ENCODE assay signal across 18 cellular contexts in the genomic region with DNA sequence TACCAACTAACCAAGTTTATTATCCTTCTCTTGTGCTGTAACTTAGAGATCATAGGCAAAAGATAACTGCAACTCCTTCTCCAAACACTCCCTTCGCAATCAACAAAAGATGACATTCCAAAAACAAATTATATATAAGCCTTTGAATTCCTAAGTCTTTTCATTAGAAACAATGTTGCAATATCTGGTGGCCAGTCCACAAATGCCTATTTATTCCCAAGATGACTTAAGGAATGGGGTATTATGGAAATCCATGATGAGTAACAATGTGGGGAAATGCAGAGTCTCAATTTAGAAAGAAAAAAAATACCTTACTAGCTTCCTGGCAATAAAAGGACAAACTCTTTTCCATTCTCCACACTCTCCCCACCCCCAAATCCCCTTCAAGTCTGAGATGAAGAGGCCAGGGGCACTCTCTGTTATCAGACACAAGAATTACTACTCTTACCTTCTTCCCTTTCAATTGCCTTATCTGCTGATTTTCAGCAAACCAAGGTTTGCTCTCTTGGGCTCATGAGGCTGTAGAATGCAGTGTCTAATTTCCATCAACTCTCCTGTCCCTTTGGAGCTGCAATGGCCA. TPM values are rescaled to one million over a fixed set of nuclear protein-coding genes. Genes with fewer than 3 reads are reported as not detected.
DNase-seq lines count a peak whose midpoint lies in the region; ATAC-seq, FAIRE-seq and TF ChIP-seq lines count a peak whose summit lies in the region.
"Had no signal": no experiment of that assay in that cellular context is flagged by ENCODE, and none has a peak within 500 bp of the region (broad histone marks: within the 10 kb centered on the region; RNA-seq: fewer than 3 reads in every experiment).

No MANE protein-coding gene starts in this region.

- peaks cover 3% of the 10 kb centered on the region for H3K79me2 ChIP-seq in astrocyte (ENCODE audit: insufficient read depth, low read length)

- no peaks in the 10 kb centered on the region for H3K27me3 Mint-ChIP-seq in astrocyte (ENCODE audit: low read depth, unreplicated experiment)
- H3K27me3 Mint-ChIP-seq in CD4-positive, alpha-beta memory T cell: no peaks in the 10 kb centered on the region
- H3K27me3 Mint-ChIP-seq: activated CD8-positive, alpha-beta T cell treated with anti-CD3 and anti-CD28 coated beads for 36 hours; progenitor cell of endocrine pancreas had no signal

- POLR2A ChIA-PET in GM10248 (lab: Yijun Ruan, JAX): no interaction called here
- POLR2A ChIA-PET in CD4-positive, alpha-beta memory T cell (lab: Charles Lee; ENCODE audit: partially characterized antibody): no interaction called here

- no peak overlapping the region for H3K4me3 Mint-ChIP-seq in astrocyte (ENCODE audit: unreplicated experiment)
- H3K4me3 Mint-ChIP-seq in CD4-positive, alpha-beta memory T cell: no peak overlapping the region
- H3K4me3 Mint-ChIP-seq: activated CD8-positive, alpha-beta T cell treated with anti-CD3 and anti-CD28 coated beads for 36 hours; activated T-helper 1 cell treated with anti-CD3 and anti-CD28 coated beads, Interleukin-12 subunit alpha, Interleukin-12 subunit beta, Interleukin-2, Interleukin-4 antibody, amounts not matched to agents 30 ng/mL and 10 ng/mL and 1 ng/mL, durations not matched to agents 14 hours and 24 hours and 36 hours had no signal

- DNase-seq in GM03348 (ENCODE audit: low spot score): peak; percentile 77
- DNase-seq in astrocyte (ENCODE audit: low read depth): peak; percentile 80
- DNase-seq in foreskin fibroblast: peak; percentile 40 to 75
- DNase-seq in thoracic aorta (ENCODE audit: low spot score): no peak
- DNase-seq in GM10248 (ENCODE audit: extremely low spot score): no peak
- no peak for DNase-seq in CD4-positive, alpha-beta memory T cell
- DNase-seq: activated CD8-positive, alpha-beta T cell treated with anti-CD3 and anti-CD28 coated beads for 36 hours; amygdala; dorsolateral prefrontal cortex; GF-D8; kidney glomerular epithelial cell; NCI-H1436; NCI-H2227 treated with DMSO at 0.1 percent for 48 hours; SHP77 treated with DMSO at 0.1 percent for 48 hours had no signal

- H3K4me1 ChIP-seq in astrocyte (ENCODE audit: insufficient read depth, low read length): peaks cover 4% of the 10 kb centered on the region
- H3K4me1 ChIP-seq in thoracic aorta (ENCODE audit: control insufficient read depth in 1 of 2, low read depth in 2 of 2): peaks cover 21 to 33% of the 10 kb centered on the region in 2 donors
- no peaks in the 10 kb centered on the region for H3K4me1 ChIP-seq in CD4-positive, alpha-beta memory T cell (ENCODE audit: insufficient read depth, low read length)

- ATAC-seq in thoracic aorta (ENCODE audit: insufficient number of reproducible peaks, low FRiP score, low read depth) (peak; percentile 49), HG02642 (IDR thresholded peaks at IDR 0.05; ENCODE audit: poor library complexity, unreplicated experiment) (no peak)
- ATAC-seq: activated CD8-positive, alpha-beta T cell treated with anti-CD3 and anti-CD28 coated beads for 36 hours had no signal

- H3K4me2 ChIP-seq in astrocyte (ENCODE audit: low read length): no peak overlapping the region

- TF ChIP-seq CTCF in astrocyte (IDR thresholded peaks at IDR 0.05; ENCODE audit: insufficient read depth, low read depth, low read length) (no peak), foreskin fibroblast (IDR thresholded peaks at IDR 0.05; ENCODE audit: low read depth, low read length) (no peak), thoracic aorta (IDR thresholded peaks at IDR 0.05) (no peak), GM10248 (IDR thresholded peaks at IDR 0.05; ENCODE audit: control extremely low read depth, extremely low read depth, low read depth, missing control alignments) (no peak)

- H3K4me3 ChIP-seq in astrocyte (ENCODE audit: insufficient read depth, low read depth, low read length): no peak overlapping the region
- no peak overlapping the region for H3K4me3 ChIP-seq in foreskin fibroblast (ENCODE audit: low read depth in 1 of 2, low read length in 2 of 2)
- no peak overlapping the region for H3K4me3 ChIP-seq in thoracic aorta
- H3K4me3 ChIP-seq in CD4-positive, alpha-beta memory T cell (ENCODE audit: low read length in 2 of 2): no peak overlapping the region
- H3K4me3 ChIP-seq: dorsolateral prefrontal cortex had no signal

- no peaks in the 10 kb centered on the region for H3K36me3 Mint-ChIP-seq in astrocyte (ENCODE audit: low read depth, unreplicated experiment)
- no peaks in the 10 kb centered on the region for H3K36me3 Mint-ChIP-seq in CD4-positive, alpha-beta memory T cell

- H3K27me3 ChIP-seq in astrocyte (ENCODE audit: insufficient read depth, low read length) (no peaks in the 10 kb centered on the region), thoracic aorta (replicated peaks; ENCODE audit: insufficient read depth) (no peaks in the 10 kb centered on the region)
- H3K27me3 ChIP-seq in CD4-positive, alpha-beta memory T cell (ENCODE audit: insufficient read depth, low read length): no peaks in the 10 kb centered on the region
- H3K27me3 ChIP-seq: dorsolateral prefrontal cortex had no signal

- intact Hi-C loops in CD4-positive, alpha-beta memory T cell (cut with micrococcal nuclease): no loop called here

- CTCF ChIA-PET in GM10248 (lab: Yijun Ruan, JAX): interaction anchor here (0.8 to 1.4 kb wide), 2 partner anchors 9 to 15 kb away, joined by 3 to 5 read pairs; no protein-coding TSS in a partner anchor
- CTCF ChIA-PET in CD4-positive, alpha-beta memory T cell (lab: Charles Lee; ENCODE audit: partially characterized antibody): interaction anchor here (0.9 kb wide), 1 partner anchor 12 kb away, joined by 3 read pairs; no protein-coding TSS in a partner anchor

- no peak overlapping the region for H2AFZ ChIP-seq in astrocyte (ENCODE audit: low read depth, low read length)

- H3K4me1 Mint-ChIP-seq in astrocyte (ENCODE audit: low read depth, unreplicated experiment): peaks cover 11% of the 10 kb centered on the region
- peaks cover 17 to 27% (median 19%) of the 10 kb centered on the region in 4 donors for H3K4me1 Mint-ChIP-seq in CD4-positive, alpha-beta memory T cell

- H3K9ac ChIP-seq in astrocyte (ENCODE audit: low read length): no peak overlapping the region

- no peaks in the 10 kb centered on the region for H3K9me3 ChIP-seq in astrocyte (ENCODE audit: insufficient read depth, low read depth, low read length)
- H3K9me3 ChIP-seq in thoracic aorta: no peaks in the 10 kb centered on the region
- H3K9me3 ChIP-seq in CD4-positive, alpha-beta memory T cell (ENCODE audit: control insufficient read depth in 1 of 2, low read length in 2 of 2): no peaks in the 10 kb centered on the region

- peaks cover 2% of the 10 kb centered on the region for H3K9me3 Mint-ChIP-seq in astrocyte (ENCODE audit: unreplicated experiment)
- H3K9me3 Mint-ChIP-seq in CD4-positive, alpha-beta memory T cell: no peaks in the 10 kb centered on the region
- H3K9me3 Mint-ChIP-seq: activated CD8-positive, alpha-beta T cell treated with anti-CD3 and anti-CD28 coated beads for 36 hours; activated T-helper 1 cell treated with anti-CD3 and anti-CD28 coated beads, Interleukin-12 subunit alpha, Interleukin-12 subunit beta, Interleukin-2, Interleukin-4 antibody, amounts not matched to agents 30 ng/mL and 10 ng/mL and 1 ng/mL, durations not matched to agents 14 hours and 24 hours and 36 hours had no signal

- H3K27ac ChIP-seq in astrocyte (ENCODE audit: low read depth, low read length) (no peak overlapping the region), thoracic aorta (no peak overlapping the region)
- H3K27ac ChIP-seq in CD4-positive, alpha-beta memory T cell (ENCODE audit: low read depth, low read length): no peak overlapping the region

- H3K27ac Mint-ChIP-seq in astrocyte (ENCODE audit: unreplicated experiment): no peak overlapping the region
- no peak overlapping the region for H3K27ac Mint-ChIP-seq in CD4-positive, alpha-beta memory T cell
- H3K27ac Mint-ChIP-seq: activated CD8-positive, alpha-beta T cell treated with anti-CD3 and anti-CD28 coated beads for 36 hours; activated T-helper 1 cell treated with anti-CD3 and anti-CD28 coated beads, Interleukin-12 subunit alpha, Interleukin-12 subunit beta, Interleukin-2, Interleukin-4 antibody, amounts not matched to agents 30 ng/mL and 10 ng/mL and 1 ng/mL, durations not matched to agents 14 hours and 24 hours and 36 hours; progenitor cell of endocrine pancreas had no signal

- FAIRE-seq in astrocyte (lab: Jason Lieb, UNC): no peak
- FAIRE-seq: GM18507 had no signal

- H3K36me3 ChIP-seq in astrocyte (ENCODE audit: insufficient read depth, low read length): no peaks in the 10 kb centered on the region
- no peaks in the 10 kb centered on the region for H3K36me3 ChIP-seq in thoracic aorta
- no peaks in the 10 kb centered on the region for H3K36me3 ChIP-seq in CD4-positive, alpha-beta memory T cell (ENCODE audit: insufficient read depth, low read length)

- peaks cover 38% of the 10 kb centered on the region for H4K20me1 ChIP-seq in astrocyte (ENCODE audit: insufficient read depth, low read length)

RNA-seq across cellular contexts. Expression of a gene that starts 27.3 kb away (rescaled TPM):
- total RNA-seq in astrocyte: 10.3 and 12.7 TPM in 2 replicates
- 10 to 100 TPM; 30.1 to 45.8 TPM for total RNA-seq in thoracic aorta
- 10 to 100 TPM; 39.7 to 40.4 TPM for total RNA-seq in CD4-positive, alpha-beta memory T cell
- 10 to 100 TPM in 1 of 2 donors, 1 to 10 TPM in 1; 5.2 to 24.9 TPM for polyA plus RNA-seq in CD4-positive, alpha-beta memory T cell

Comparison
In these comparisons a context has a peak if more than half of its experiments do, and no peak if none do; other contexts are left out.
1. DNase-seq: peak in GM03348 (single experiment), astrocyte (single experiment) and foreskin fibroblast (2 of 2); none in thoracic aorta (single experiment), GM10248 (single experiment) and CD4-positive, alpha-beta memory T cell (0 of 5).